ENCODE assay signal across 26 cellular contexts in genomic region chr6:15408008-15408407, GRCh38.
"Had no signal": no experiment of that assay in that cellular context is flagged by ENCODE, and none has a peak within 500 bp of the region (broad histone marks: within the 10 kb centered on the region; RNA-seq: fewer than 3 reads in every experiment).

No MANE protein-coding gene starts in this region.

- H3K4me3 Mint-ChIP-seq: activated CD8-positive, alpha-beta memory T cell treated with anti-CD3 and anti-CD28 coated beads, Interleukin-2, amount 10 ng/mL, durations not matched to agents 7 days and 5 days; activated naive CD4-positive, alpha-beta T cell treated with anti-CD3 and anti-CD28 coated beads for 36 hours; activated naive CD8-positive, alpha-beta T cell; activated T-cell treated with anti-CD3 and anti-CD28 coated beads, Interleukin-2, amount 50 U/mL, for 4 hours had no signal

- H3K9me3 Mint-ChIP-seq: activated naive CD4-positive, alpha-beta T cell treated with anti-CD3 and anti-CD28 coated beads for 36 hours; activated T-cell treated with anti-CD3 and anti-CD28 coated beads, Interleukin-2, amount 50 U/mL, for 4 hours; activated T-helper 17 cell treated with anti-CD3 and anti-CD28 coated beads, Interleukin-2, amount 50 U/mL, for 72 hours had no signal

- H3K4me3 ChIP-seq: adrenal gland, breast epithelium, SJSA1 had no signal

- ATAC-seq: activated CD8-positive, alpha-beta memory T cell treated with anti-CD3 and anti-CD28 coated beads, Interleukin-2, amount 10 ng/mL, durations not matched to agents 7 days and 5 days; activated T-cell treated with anti-CD3 and anti-CD28 coated beads, Interleukin-2, amount 50 U/mL, for 4 hours; PC-3; SK-N-SH treated with all-trans-retinoic acid at 6 μM for 48 hours had no signal

- H3K36me3 ChIP-seq: adrenal gland, breast epithelium had no signal

- H3K27me3 Mint-ChIP-seq: activated CD8-positive, alpha-beta memory T cell treated with anti-CD3 and anti-CD28 coated beads, Interleukin-2, amount 10 ng/mL, durations not matched to agents 7 days and 5 days; activated naive CD8-positive, alpha-beta T cell; activated T-helper 17 cell treated with anti-CD3 and anti-CD28 coated beads, Interleukin-2, amount 50 U/mL, for 72 hours had no signal

- H3K27ac ChIP-seq: adrenal gland, breast epithelium, SJSA1, WERI-Rb-1 had no signal

- H3K9me3 ChIP-seq: adrenal gland, breast epithelium, SJSA1 had no signal

- H3K27me3 ChIP-seq: adrenal gland, breast epithelium, SJSA1 had no signal

- DNase-seq: activated CD4-positive, alpha-beta T cell treated with anti-CD3 and anti-CD28 coated beads for 4 hours; activated CD4-positive, alpha-beta T cell treated with anti-CD3 and anti-CD28 coated beads, Interleukin-2, amount 50 U/mL, for 48 hours; activated CD8-positive, alpha-beta memory T cell treated with anti-CD3 and anti-CD28 coated beads, Interleukin-2, amount 10 ng/mL, durations not matched to agents 7 days and 5 days; activated gamma-delta T cell; activated naive CD4-positive, alpha-beta T cell treated with anti-CD3 and anti-CD28 coated beads for 36 hours; activated T-cell treated with anti-CD3 and anti-CD28 coated beads, Interleukin-2, amount 50 U/mL, for 4 hours; adrenal gland; anterior cingulate cortex; caudate nucleus; MM.1S; NCI-H1105 treated with DMSO at 0.1 percent for 48 hours; NCI-H1436 treated with DMSO at 0.1 percent for 48 hours; NCI-H187; NCI-H2081; NCI-H446; NCI-H524; PC-3; SHP77; SW 1271; T1000; WERI-Rb-1 had no signal

- H3K4me1 ChIP-seq: breast epithelium had no signal

- H3K27ac Mint-ChIP-seq: activated naive CD4-positive, alpha-beta T cell treated with anti-CD3 and anti-CD28 coated beads for 36 hours had no signal
